ENCODE assay signal across 9 cellular contexts in the genomic region with DNA sequence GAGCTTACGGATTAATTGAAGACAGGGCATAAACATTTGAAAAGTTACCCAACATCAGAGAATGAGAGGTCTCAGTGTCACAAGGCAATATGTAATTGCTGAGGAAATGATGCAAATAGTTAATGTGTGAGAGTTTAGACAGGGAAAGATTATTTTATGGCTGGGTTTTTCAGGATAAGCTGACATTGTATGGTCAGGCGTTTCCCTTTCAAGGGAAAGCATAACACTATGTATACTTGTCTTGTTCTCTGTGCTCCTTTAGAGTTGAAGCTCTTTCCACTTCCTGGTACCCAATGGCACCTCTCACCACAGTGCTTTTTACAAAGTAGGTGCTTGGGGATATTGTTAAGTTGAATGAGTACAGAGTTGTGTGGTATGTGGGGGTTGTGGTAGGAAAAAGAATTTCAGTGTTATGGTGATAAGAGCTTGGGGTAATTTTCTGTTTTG. TPM values are rescaled to one million over a fixed set of nuclear protein-coding genes. Genes with fewer than 3 reads are reported as not detected.
A peak's percentile ranks its signal among the peaks of the same experiment; 100 is the strongest.
DNase-seq lines count a peak whose midpoint lies in the region; ATAC-seq and TF ChIP-seq lines count a peak whose summit lies in the region.
"Had no signal": no experiment of that assay in that cellular context is flagged by ENCODE, and none has a peak within 500 bp of the region (broad histone marks: within the 10 kb centered on the region; RNA-seq: fewer than 3 reads in every experiment).

No MANE protein-coding gene starts in this region.

- 0 to 37% methylated on average over 1 to 2 of the region's 2 CpGs for WGBS in transverse colon (ENCODE audit: low coverage in 1 of 2), 2 donors

- in situ Hi-C loops in transverse colon (cut with MboI; ENCODE audit: low pct_ligation_motif_present in 1 of 4, low pct_unique_long_range_greater_than_20kb in 1 of 4, low sequenced_read_pairs in 3 of 4): no loop called here

- H3K4me1 ChIP-seq in transverse colon: peaks cover 28 to 81% (median 58%) of the 10 kb centered on the region in 4 donors

- no peak for TF ChIP-seq POLR2A in transverse colon (IDR thresholded peaks at IDR 0.05)

- no peaks in the 10 kb centered on the region for H3K9me3 ChIP-seq in transverse colon

- H3K27me3 ChIP-seq in transverse colon: no peaks in the 10 kb centered on the region
- H3K27me3 ChIP-seq: BLaER1 treated with 17β-estradiol and CSF1 and Interleukin-3, amounts not matched to agents 10 nM and 100 nM had no signal

- peak overlapping the region; percentile 60 for H3K27ac Mint-ChIP-seq in activated naive CD4-positive, alpha-beta T cell treated with anti-CD3 and anti-CD28 coated beads for 36 hours
- peak overlapping the region; percentile 83 for H3K27ac Mint-ChIP-seq in activated T-helper 1 cell treated with anti-CD3 and anti-CD28 coated beads, Interleukin-12 subunit alpha, Interleukin-12 subunit beta, Interleukin-2, Interleukin-4 antibody, amounts not matched to agents 30 ng/mL and 10 ng/mL and 1 ng/mL, durations not matched to agents 14 hours and 24 hours and 36 hours
- peak overlapping the region; percentile 80 to 99 (median 88) for H3K27ac Mint-ChIP-seq in immature natural killer cell

- intact Hi-C loops in activated naive CD4-positive, alpha-beta T cell treated with anti-CD3 and anti-CD28 coated beads for 36 hours (cut with micrococcal nuclease): loop anchor here (1.0 kb wide), 2 partner anchors 8 to 11 kb away; no protein-coding TSS in a partner anchor
- intact Hi-C loops in activated T-helper 1 cell treated with anti-CD3 and anti-CD28 coated beads, Interleukin-12 subunit alpha, Interleukin-12 subunit beta, Interleukin-2, Interleukin-4 antibody, amounts not matched to agents 30 ng/mL and 10 ng/mL and 1 ng/mL, durations not matched to agents 14 hours and 24 hours and 36 hours (cut with micrococcal nuclease): loop anchor here (1.0 to 10.0 kb wide), 5 partner anchors 8 to 373 kb away; a partner anchor contains a TSS
- intact Hi-C loops in transverse colon (cut with DNase I; ENCODE audit: low total_unique reads): no loop called here

- peak overlapping the region; percentile 71 to 93 (median 80) for H3K27ac ChIP-seq in transverse colon

- DNase-seq in activated naive CD4-positive, alpha-beta T cell treated with anti-CD3 and anti-CD28 coated beads for 36 hours: peak; percentile 37
- DNase-seq in activated naive CD4-positive, alpha-beta T cell treated with Interleukin-2 at 50 U/mL for 16 hours: no peak
- DNase-seq in activated T-helper 1 cell treated with anti-CD3 and anti-CD28 coated beads, Interleukin-12 subunit alpha, Interleukin-12 subunit beta, Interleukin-2, Interleukin-4 antibody, amounts not matched to agents 30 ng/mL and 10 ng/mL and 1 ng/mL, durations not matched to agents 14 hours and 24 hours and 36 hours (ENCODE audit: low spot score): peak; percentile 37
- DNase-seq in immature natural killer cell (peak; percentile 89 to 90 (median 89)), transverse colon (no peak)

- peaks cover 3% of the 10 kb centered on the region for H3K9me3 Mint-ChIP-seq in activated naive CD4-positive, alpha-beta T cell treated with anti-CD3 and anti-CD28 coated beads for 36 hours
- H3K9me3 Mint-ChIP-seq in activated T-helper 1 cell treated with anti-CD3 and anti-CD28 coated beads, Interleukin-12 subunit alpha, Interleukin-12 subunit beta, Interleukin-2, Interleukin-4 antibody, amounts not matched to agents 30 ng/mL and 10 ng/mL and 1 ng/mL, durations not matched to agents 14 hours and 24 hours and 36 hours: peaks cover 4% of the 10 kb centered on the region
- H3K9me3 Mint-ChIP-seq in immature natural killer cell: no peaks in the 10 kb centered on the region

- H3K36me3 Mint-ChIP-seq in activated naive CD4-positive, alpha-beta T cell treated with anti-CD3 and anti-CD28 coated beads for 36 hours (ENCODE audit: low read depth): peaks cover 10% of the 10 kb centered on the region
- peaks cover 20% of the 10 kb centered on the region for H3K36me3 Mint-ChIP-seq in activated T-helper 1 cell treated with anti-CD3 and anti-CD28 coated beads, Interleukin-12 subunit alpha, Interleukin-12 subunit beta, Interleukin-2, Interleukin-4 antibody, amounts not matched to agents 30 ng/mL and 10 ng/mL and 1 ng/mL, durations not matched to agents 14 hours and 24 hours and 36 hours (ENCODE audit: low read depth)
- H3K36me3 Mint-ChIP-seq in immature natural killer cell: peaks cover 9 to 11% (median 9%) of the 10 kb centered on the region in 3 donors

- H3K27me3 Mint-ChIP-seq in activated naive CD4-positive, alpha-beta T cell treated with anti-CD3 and anti-CD28 coated beads for 36 hours (ENCODE audit: low read depth): no peaks in the 10 kb centered on the region
- H3K27me3 Mint-ChIP-seq in activated T-helper 1 cell treated with anti-CD3 and anti-CD28 coated beads, Interleukin-12 subunit alpha, Interleukin-12 subunit beta, Interleukin-2, Interleukin-4 antibody, amounts not matched to agents 30 ng/mL and 10 ng/mL and 1 ng/mL, durations not matched to agents 14 hours and 24 hours and 36 hours (ENCODE audit: insufficient read depth): no peaks in the 10 kb centered on the region
- peaks cover 3 to 9% (median 5%) of the 10 kb centered on the region in 3 donors for H3K27me3 Mint-ChIP-seq in immature natural killer cell (ENCODE audit: low read depth in 3 of 3)

- no peak for TF ChIP-seq CTCF in transverse colon (IDR thresholded peaks at IDR 0.05)

- CTCF ChIA-PET in activated naive CD4-positive, alpha-beta T cell treated with anti-CD3 and anti-CD28 coated beads for 36 hours (lab: Charles Lee): interaction anchor here (0.6 to 1.3 kb wide), 2 partner anchors 74 to 838 kb away, joined by 4 to 5 read pairs; no protein-coding TSS in a partner anchor

- H3K4me1 Mint-ChIP-seq in activated naive CD4-positive, alpha-beta T cell treated with anti-CD3 and anti-CD28 coated beads for 36 hours (ENCODE audit: low read depth): peaks cover 69% of the 10 kb centered on the region
- peaks cover 74% of the 10 kb centered on the region for H3K4me1 Mint-ChIP-seq in activated T-helper 1 cell treated with anti-CD3 and anti-CD28 coated beads, Interleukin-12 subunit alpha, Interleukin-12 subunit beta, Interleukin-2, Interleukin-4 antibody, amounts not matched to agents 30 ng/mL and 10 ng/mL and 1 ng/mL, durations not matched to agents 14 hours and 24 hours and 36 hours (ENCODE audit: low read depth)
- H3K4me1 Mint-ChIP-seq in immature natural killer cell: peaks cover 92 to 97% of the 10 kb centered on the region in 2 donors

- no peak overlapping the region for H3K4me3 ChIP-seq in transverse colon
- H3K4me3 ChIP-seq: BLaER1 treated with 17β-estradiol and CSF1 and Interleukin-3, amounts not matched to agents 10 nM and 100 nM had no signal

- ATAC-seq in GM21526 (IDR thresholded peaks at IDR 0.05; ENCODE audit: low FRiP score, unreplicated experiment) (no peak), GM18861 (IDR thresholded peaks at IDR 0.05; ENCODE audit: unreplicated experiment) (no peak), HG03097 (IDR thresholded peaks at IDR 0.05; ENCODE audit: low FRiP score, unreplicated experiment) (no peak)

- H3K4me3 Mint-ChIP-seq in activated naive CD4-positive, alpha-beta T cell treated with anti-CD3 and anti-CD28 coated beads for 36 hours: no peak overlapping the region
- peak overlapping the region; percentile 16 for H3K4me3 Mint-ChIP-seq in activated T-helper 1 cell treated with anti-CD3 and anti-CD28 coated beads, Interleukin-12 subunit alpha, Interleukin-12 subunit beta, Interleukin-2, Interleukin-4 antibody, amounts not matched to agents 30 ng/mL and 10 ng/mL and 1 ng/mL, durations not matched to agents 14 hours and 24 hours and 36 hours
- H3K4me3 Mint-ChIP-seq in immature natural killer cell: peak overlapping the region; percentile 62 to 83 (median 79)

- no peak for TF ChIP-seq EP300 in transverse colon (IDR thresholded peaks at IDR 0.05; ENCODE audit: low read depth)

- H3K36me3 ChIP-seq in transverse colon: no peaks in the 10 kb centered on the region

RNA-seq across cellular contexts. Expression of a gene that starts 19.9 kb away (rescaled TPM):
- 100 to 1,000 TPM; 136 to 143 TPM for total RNA-seq in activated naive CD4-positive, alpha-beta T cell treated with anti-CD3 and anti-CD28 coated beads for 36 hours
- total RNA-seq in activated T-helper 1 cell treated with anti-CD3 and anti-CD28 coated beads, Interleukin-12 subunit alpha, Interleukin-12 subunit beta, Interleukin-2, Interleukin-4 antibody, amounts not matched to agents 30 ng/mL and 10 ng/mL and 1 ng/mL, durations not matched to agents 14 hours and 24 hours and 36 hours: 144 and 149 TPM in 2 replicates
- polyA plus RNA-seq in immature natural killer cell: 100 to 1,000 TPM; 179 to 346 (median 238) TPM
- 100 to 1,000 TPM in 3 of 4 donors, 10 to 100 TPM in 1; 82.8 to 354 (median 282) TPM for total RNA-seq in transverse colon

RNA-seq across cellular contexts. Expression of a gene that starts 55.8 kb away (rescaled TPM):
- total RNA-seq in activated naive CD4-positive, alpha-beta T cell treated with anti-CD3 and anti-CD28 coated beads for 36 hours: under 1 TPM; 0.84 to 0.95 TPM
- 1.6 and 2.1 TPM in 2 replicates for total RNA-seq in activated T-helper 1 cell treated with anti-CD3 and anti-CD28 coated beads, Interleukin-12 subunit alpha, Interleukin-12 subunit beta, Interleukin-2, Interleukin-4 antibody, amounts not matched to agents 30 ng/mL and 10 ng/mL and 1 ng/mL, durations not matched to agents 14 hours and 24 hours and 36 hours
- under 1 TPM in 1 of 3 donors, not detected in 2; 0.16 TPM for polyA plus RNA-seq in immature natural killer cell
- total RNA-seq in transverse colon: 10 to 100 TPM in 2 of 4 donors, 1 to 10 TPM in 1, under 1 TPM in 1; 0.75 to 22.5 (median 10.2) TPM

Comparison
In these comparisons a context has a peak if more than half of its experiments do, and no peak if none do; other contexts are left out.
1. DNase-seq: peak in activated naive CD4-positive, alpha-beta T cell treated with anti-CD3 and anti-CD28 coated beads for 36 hours (single experiment), activated T-helper 1 cell treated with anti-CD3 and anti-CD28 coated beads, Interleukin-12 subunit alpha, Interleukin-12 subunit beta, Interleukin-2, Interleukin-4 antibody, amounts not matched to agents 30 ng/mL and 10 ng/mL and 1 ng/mL, durations not matched to agents 14 hours and 24 hours and 36 hours (single experiment) and immature natural killer cell (3 of 3); none in activated naive CD4-positive, alpha-beta T cell treated with Interleukin-2 at 50 U/mL for 16 hours (single experiment) and transverse colon (single experiment).
2. Peak in every context shown above with its lines, with median percentiles within 50 percentile points of each other: H3K27ac Mint-ChIP-seq.